Comparison of ENCODE assay signal across 10 cellular contexts in the genomic region with DNA sequence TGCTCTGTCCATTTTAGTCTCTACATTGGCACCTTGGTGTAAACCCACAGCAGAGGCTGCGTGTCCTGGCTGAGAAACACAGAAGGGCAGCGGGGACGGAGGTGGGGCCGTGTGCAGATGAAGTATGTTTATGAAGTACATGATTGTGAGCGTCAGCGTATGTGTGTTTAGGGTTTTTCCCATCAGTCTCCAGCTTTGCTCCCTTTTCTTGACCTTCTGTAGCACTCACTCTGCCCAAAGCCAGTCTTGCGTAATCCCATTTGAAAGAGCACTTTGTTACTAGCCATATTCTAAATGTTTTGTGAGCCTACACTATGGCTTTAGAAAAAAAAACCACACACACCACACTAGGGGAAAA.
DNase-seq lines count a peak whose midpoint lies in the region; ATAC-seq and TF ChIP-seq lines count a peak whose summit lies in the region.
"Had no signal": no experiment of that assay in that cellular context is flagged by ENCODE, and none has a peak within 500 bp of the region (broad histone marks: within the 10 kb centered on the region; RNA-seq: fewer than 3 reads in every experiment).

No MANE protein-coding gene starts in this region.

- DNase-seq in A673 (ENCODE audit: low spot score) (no peak), colonic mucosa (no peak), mesendoderm (peak; percentile 20), glomerular visceral epithelial cell (ENCODE audit: extremely low spot score) (no peak), SKM-1 (lab: John Stamatoyannopoulos, UW; ENCODE audit: unreplicated experiment) (no peak)
- DNase-seq: Karpas-422, RPMI8226 had no signal

- peaks cover 47% of the 10 kb centered on the region for H3K27me3 ChIP-seq in A673 (replicated peaks; ENCODE audit: insufficient read depth, low read depth, low read length, poor library complexity)
- H3K27me3 ChIP-seq in colonic mucosa: peaks cover 10% of the 10 kb centered on the region
- peaks cover 3% of the 10 kb centered on the region for H3K27me3 ChIP-seq in mesendoderm (ENCODE audit: insufficient read depth, low read length, poor library complexity)

- H4K8ac ChIP-seq in mesendoderm (ENCODE audit: low read depth, low read length): no peak overlapping the region

- no peaks in the 10 kb centered on the region for H3K79me2 ChIP-seq in mesendoderm (ENCODE audit: control insufficient read depth, insufficient read depth, low read length)

- intact Hi-C loops in A673 (cut with micrococcal nuclease; ENCODE audit: unreplicated experiment) (no loop called here), colonic mucosa (cut with DNase I) (no loop called here)

- ATAC-seq in HG03354 (IDR thresholded peaks at IDR 0.05; ENCODE audit: poor library complexity, severe bottlenecking, unreplicated experiment): peak; percentile 49
- no peak for ATAC-seq in GM19324 (IDR thresholded peaks at IDR 0.05; ENCODE audit: low FRiP score, unreplicated experiment)
- no peak for ATAC-seq in HG03139 (IDR thresholded peaks at IDR 0.05; ENCODE audit: unreplicated experiment)

- BruUV-seq in A673 (replicated peaks; lab: Mats Ljungman, UMichigan): no TSS peak

- H3K9me3 ChIP-seq in A673 (ENCODE audit: low read depth, low read length, poor library complexity, severe bottlenecking): no peaks in the 10 kb centered on the region
- no peaks in the 10 kb centered on the region for H3K9me3 ChIP-seq in colonic mucosa

- no peak overlapping the region for H3K4ac ChIP-seq in mesendoderm (ENCODE audit: low read depth, low read length)

- no peak overlapping the region for H2BK15ac ChIP-seq in mesendoderm (replicated peaks; ENCODE audit: low read depth)

- CTCF ChIA-PET in A673 (lab: Charles Lee): no interaction called here

- H3K4me3 ChIP-seq in A673 (ENCODE audit: low read depth, low read length, poor library complexity, severe bottlenecking) (peak overlapping the region; percentile 36), colonic mucosa (peak overlapping the region; percentile 24), mesendoderm (ENCODE audit: low read length) (peak overlapping the region; percentile 38)

- WGBS in mesendoderm (ENCODE audit: extremely low coverage, insufficient coverage, low lambda C conversion rate): no CpG with 5 or more reads among the region's 7 CpGs

- no peak overlapping the region for H2AK5ac ChIP-seq in mesendoderm (ENCODE audit: low read length)

- H3K27ac ChIP-seq in A673 (ENCODE audit: low read depth, low read length, poor library complexity, severe bottlenecking) (no peak overlapping the region), colonic mucosa (no peak overlapping the region), mesendoderm (ENCODE audit: low read depth, low read length) (no peak overlapping the region)

- no peak for TF ChIP-seq CTCF in A673 (conservative IDR thresholded peaks at IDR 0.05; ENCODE audit: low read depth, low read length)
- TF ChIP-seq CTCF in colonic mucosa (IDR thresholded peaks at IDR 0.05): no peak

- peak overlapping the region; percentile 58 for H3K4me2 ChIP-seq in mesendoderm (ENCODE audit: low read length)

- no peaks in the 10 kb centered on the region for H3K79me1 ChIP-seq in mesendoderm (ENCODE audit: low read length)

- H4K5ac ChIP-seq in mesendoderm (ENCODE audit: low read length): no peak overlapping the region

- no peaks in the 10 kb centered on the region for H3K4me1 ChIP-seq in A673 (ENCODE audit: insufficient read depth, low read length, poor library complexity, severe bottlenecking)
- H3K4me1 ChIP-seq in colonic mucosa: no peaks in the 10 kb centered on the region
- H3K4me1 ChIP-seq in mesendoderm (ENCODE audit: control insufficient read depth, low read depth, low read length): no peaks in the 10 kb centered on the region

- peak overlapping the region; percentile 78 for H3K56ac ChIP-seq in mesendoderm (ENCODE audit: low read length)

- H3K9ac ChIP-seq in colonic mucosa (ENCODE audit: low read depth in 2 of 2, low read length in 2 of 2) (no peak overlapping the region), mesendoderm (ENCODE audit: low read length) (peak overlapping the region; percentile 63)

- POLR2A ChIA-PET in A673 (lab: Charles Lee; ENCODE audit: low non-redundant PET): no interaction called here

- no peak overlapping the region for H2BK120ac ChIP-seq in mesendoderm (ENCODE audit: low read depth, low read length)

- no peak overlapping the region for H2BK5ac ChIP-seq in mesendoderm (ENCODE audit: low read length)

- H3K36me3 ChIP-seq in A673 (ENCODE audit: insufficient read depth, low read length, poor library complexity, severe bottlenecking) (no peaks in the 10 kb centered on the region), colonic mucosa (no peaks in the 10 kb centered on the region), mesendoderm (ENCODE audit: control insufficient read depth, insufficient read depth, low read length) (no peaks in the 10 kb centered on the region)

- H3K18ac ChIP-seq in mesendoderm (ENCODE audit: low read length): no peak overlapping the region

- H3K23ac ChIP-seq in mesendoderm (ENCODE audit: low read length): no peak overlapping the region
